In genomic region chr18:3245853-3246635, GRCh38 we compare ENCODE assay signal across 1 cellular context.
TF ChIP-seq lines count a peak whose summit lies in the region.

No MANE protein-coding gene starts in this region.

TF ChIP-seq in K562, 482 proteins besides CTCF, POLR2A, EP300 and RAD21 (continued from another document and continues in another):
- TF ChIP-seq THRB (CRISPR knock-in tag; conservative IDR thresholded peaks at IDR 0.05): peak; percentile 73
- TF ChIP-seq ARID3A (IDR thresholded peaks at IDR 0.05; ENCODE audit: borderline replicate concordance, low read depth, low read length): peak; percentile 62; the same call in 1 of the 2 replicates
- TF ChIP-seq SREBF1 (IDR thresholded peaks at IDR 0.05; ENCODE audit: borderline replicate concordance, low read depth, low read length): peak; percentile 68; the same call in 1 of the 2 replicates
- TF ChIP-seq E2F5 (CRISPR knock-in tag; IDR thresholded peaks at IDR 0.05): 0 out of 2 replicates have a peak, but pooled peaks have one; percentile 52
- TF ChIP-seq NFE2 (IDR thresholded peaks at IDR 0.05; ENCODE audit: low read depth): 0 out of 2 replicates have a peak, but pooled peaks have one; percentile 24
- peak; percentile 58 to 81; a peak in 2 of 4 replicates for TF ChIP-seq TBL1XR1 (IDR thresholded peaks at IDR 0.05; ENCODE audit: low read length in 2 of 2)
- TF ChIP-seq ATF3 (IDR thresholded peaks at IDR 0.05): no peak
- TF ChIP-seq ATF3 (CRISPR knock-in tag; conservative IDR thresholded peaks at IDR 0.05): peak; percentile 28; the same call in 1 of the 2 replicates
- peak; percentile 62 for TF ChIP-seq TBP (optimal IDR thresholded peaks at IDR 0.05; ENCODE audit: low read depth, low read length)
- peak; percentile 74 for TF ChIP-seq JUND (IDR thresholded peaks at IDR 0.05; ENCODE audit: borderline replicate concordance, low read depth, low read length)
- peak; percentile 51; the same call in 1 of the 3 replicates for TF ChIP-seq JUND (tag; IDR thresholded peaks at IDR 0.05; ENCODE audit: borderline replicate concordance, low read depth, low read length)
- no peak for TF ChIP-seq ZNF133 (CRISPR knock-in tag; IDR thresholded peaks at IDR 0.05)
- peak; percentile 51 for TF ChIP-seq TAF1 (IDR thresholded peaks at IDR 0.05; ENCODE audit: control insufficient read depth, extremely low read depth, insufficient read depth, low read length, severe bottlenecking)
- TF ChIP-seq ILK (tag; IDR thresholded peaks at IDR 0.05; ENCODE audit: borderline replicate concordance, low read depth): no peak
- TF ChIP-seq PREB (CRISPR knock-in tag; IDR thresholded peaks at IDR 0.05): no peak
- no peak for TF ChIP-seq ZNF407 (IDR thresholded peaks at IDR 0.05; ENCODE audit: low read depth)
- TF ChIP-seq YY1 (IDR thresholded peaks at IDR 0.05; ENCODE audit: borderline replicate concordance in 1 of 3, control insufficient read depth in 1 of 3, extremely low read depth in 1 of 3, insufficient read depth in 3 of 3, insufficient read length in 1 of 3, insufficient replicate concordance in 2 of 3, low read depth in 1 of 3, low read length in 2 of 3): peak in 1 of 3 experiments; percentile 42
- TF ChIP-seq ATF2 (CRISPR knock-in tag; IDR thresholded peaks at IDR 0.05): no peak
- peak; percentile 47 for TF ChIP-seq ZNF316 (IDR thresholded peaks at IDR 0.05)
- TF ChIP-seq THRA (IDR thresholded peaks at IDR 0.05): no peak
- 0 out of 2 replicates have a peak, but pooled peaks have one; percentile 37 for TF ChIP-seq CUX1 (CRISPR knock-in tag; IDR thresholded peaks at IDR 0.05)
- no peak for TF ChIP-seq BCLAF1 (IDR thresholded peaks at IDR 0.05; ENCODE audit: borderline replicate concordance in 1 of 2, control insufficient read depth in 1 of 2, low read depth in 2 of 2, low read length in 1 of 2)
